Comparison of ENCODE assay signal across 8 cellular contexts in genomic region chr18:28176933-28177827, GRCh38. TPM values are rescaled to one million over a fixed set of nuclear protein-coding genes. Genes with fewer than 3 reads are reported as not detected.
DNase-seq lines count a peak whose midpoint lies in the region; ATAC-seq, FAIRE-seq and TF ChIP-seq lines count a peak whose summit lies in the region.

TSS of gene CDH2 (minus strand) at chr18:28177130. CDS start at chr18:28177022, 108 bp downstream.

- no peaks in the 10 kb centered on the region for H3K79me2 ChIP-seq in KMS-11 (ENCODE audit: insufficient read depth, low read depth)
- peaks cover 38% of the 10 kb centered on the region for H3K79me2 ChIP-seq in HepG2 (ENCODE audit: insufficient read depth, low read length)

- H3K27ac ChIP-seq in KMS-11 (peak within 1 kb of the TSS; percentile 39), SK-N-MC (no peak within 1 kb of the TSS), dorsolateral prefrontal cortex (peak within 1 kb of the TSS; percentile 80 to 98 (median 96)), HepG2 (ENCODE audit: extremely low read length, insufficient read depth, low read length) (peak within 1 kb of the TSS; percentile 68), stomach (peak within 1 kb of the TSS; percentile 52 to 90 (median 71))

- TF ChIP-seq POLR2A in HepG2 (IDR thresholded peaks at IDR 0.05; ENCODE audit: insufficient read depth in 1 of 2, low read depth in 2 of 2, low read length in 2 of 2) = peak in 1 of 2 experiments; percentile 55; a peak in 2 of 4 replicates
- no peak for TF ChIP-seq POLR2A in stomach (IDR thresholded peaks at IDR 0.05)

- no peak for FAIRE-seq in HepG2 (lab: Jason Lieb, UNC)

- TF ChIP-seq EP300 in HepG2 (IDR thresholded peaks at IDR 0.05; ENCODE audit: low read depth in 2 of 2, low read length in 2 of 2) (no peak), HepG2 (CRISPR knock-in tag; IDR thresholded peaks at IDR 0.05; ENCODE audit: borderline replicate concordance) (no peak), stomach (IDR thresholded peaks at IDR 0.05) (no peak)

- H3K27me3 ChIP-seq in KMS-11 (ENCODE audit: insufficient read depth, low read depth) (no peaks in the 10 kb centered on the region; the same call in 1 of the 2 replicates), dorsolateral prefrontal cortex (no peaks in the 10 kb centered on the region), HepG2 (ENCODE audit: control insufficient read depth in 1 of 2, insufficient read depth in 2 of 2, low read length in 2 of 2) (no peaks in the 10 kb centered on the region; a peak in 1 of 5 replicates), stomach (peaks cover 0 to 66% (median 34%) of the 10 kb centered on the region in 3 donors)

- ATAC-seq in HepG2 (peak; percentile 60), GM21528 (IDR thresholded peaks at IDR 0.05; ENCODE audit: low FRiP score, unreplicated experiment) (no peak)

- POLR2A ChIA-PET in HepG2 (lab: Yijun Ruan, JAX) = interaction anchor here (0.6 to 2.6 kb wide), 9 partner anchors 12 to 214 kb away, joined by 3 to 24 read pairs (median 3); no protein-coding TSS in a partner anchor

- no peak for TF ChIP-seq CTCF in KMS-11 (conservative IDR thresholded peaks at IDR 0.05; ENCODE audit: low read depth, low read length)
- TF ChIP-seq CTCF in dorsolateral prefrontal cortex (IDR thresholded peaks at IDR 0.05 in 54 of 56, conservative IDR thresholded peaks at IDR 0.05 in 2 of 56; ENCODE audit: low read depth in 1 of 56, partially characterized antibody in 56 of 56) = peak in 29 of 56 donors; percentile 8 to 42 (median 25)
- peak; percentile 36; the same call in 1 of the 2 replicates for TF ChIP-seq CTCF in HepG2 (CRISPR knock-in tag; IDR thresholded peaks at IDR 0.05)
- no peak for TF ChIP-seq CTCF in stomach (IDR thresholded peaks at IDR 0.05)

- in situ Hi-C loops in HepG2 (cut with HindIII; ENCODE audit: extremely low pct_ligation_motif_present, low pct_unique_long_range_greater_than_20kb) = loop anchor here (25.0 kb wide), 3 partner anchors 390 to 565 kb away; no protein-coding TSS in a partner anchor

- intact Hi-C loops in dorsolateral prefrontal cortex (cut with DNase I) (loop anchor here (2.0 to 5.0 kb wide), 4 partner anchors 88 to 175 kb away; no protein-coding TSS in a partner anchor), HepG2 (cut with micrococcal nuclease; ENCODE audit: unreplicated experiment) (loop anchor here (5.0 kb wide), 2 partner anchors 85 to 105 kb away; no protein-coding TSS in a partner anchor), stomach (cut with DNase I; ENCODE audit: low total_unique reads) (no loop called here)

- 2% methylated on average over 16 of the region's 108 CpGs for WGBS in HepG2 (ENCODE audit: low lambda C conversion rate)
- WGBS in stomach, 5 donors = 0 to 2% (median 1%) methylated on average over 26 to 108 of the region's 108 CpGs

- H3K36me3 ChIP-seq in KMS-11 (ENCODE audit: insufficient read depth) = no peaks in the 10 kb centered on the region
- no peaks in the 10 kb centered on the region for H3K36me3 ChIP-seq in SK-N-MC (ENCODE audit: insufficient read depth, low read length)
- H3K36me3 ChIP-seq in HepG2 (replicated peaks in 1 of 2; ENCODE audit: control insufficient read depth in 1 of 2, insufficient read depth in 2 of 2, low read length in 2 of 2) = no peaks in the 10 kb centered on the region
- H3K36me3 ChIP-seq in stomach = no peaks in the 10 kb centered on the region

- TF ChIP-seq RAD21 in HepG2 (CRISPR knock-in tag; IDR thresholded peaks at IDR 0.05) = peak; percentile 13; the same call in 1 of the 2 replicates

- H3K4me1 ChIP-seq in KMS-11 (ENCODE audit: low read depth, poor library complexity, severe bottlenecking) (peaks cover 29% of the 10 kb centered on the region), HepG2 (ENCODE audit: insufficient read depth, low read length) (peaks cover 32% of the 10 kb centered on the region), stomach (peaks cover 12 to 36% (median 30%) of the 10 kb centered on the region in 4 donors)

- H2AFZ ChIP-seq in KMS-11 (ENCODE audit: low read depth) (peak within 1 kb of the TSS; percentile 88), HepG2 (ENCODE audit: low read length) (no peak within 1 kb of the TSS)

- DNase-seq in SK-N-MC (ENCODE audit: low read depth, low spot score) (no peak), dorsolateral prefrontal cortex (peak; percentile 46 to 78 (median 74)), HepG2 (ENCODE audit: low spot score) (peak; percentile 77), stomach (peak; percentile 51), mesenteric fat pad (ENCODE audit: low spot score) (no peak)

- H3K9me3 ChIP-seq in SK-N-MC (ENCODE audit: low read depth, low read length) = no peaks in the 10 kb centered on the region
- no peaks in the 10 kb centered on the region for H3K9me3 ChIP-seq in HepG2 (ENCODE audit: low read length)
- H3K9me3 ChIP-seq in stomach = no peaks in the 10 kb centered on the region

- peak within 1 kb of the TSS; percentile 58 for H3K4me3 ChIP-seq in GM08714 (ENCODE audit: low read length)
- H3K4me3 ChIP-seq in KMS-11 (IDR thresholded peaks at IDR 0.05; ENCODE audit: insufficient read depth, low read depth, low read length) = no peak within 1 kb of the TSS
- H3K4me3 ChIP-seq in SK-N-MC = peak within 1 kb of the TSS; percentile 66
- H3K4me3 ChIP-seq in dorsolateral prefrontal cortex = peak within 1 kb of the TSS; percentile 65 to 92 (median 80)
- peak within 1 kb of the TSS; percentile 85 to 96 (median 88) for H3K4me3 ChIP-seq in HepG2 (replicated peaks in 1 of 3; ENCODE audit: insufficient read depth in 1 of 3, low read depth in 2 of 3, low read length in 3 of 3)
- peak within 1 kb of the TSS; percentile 60 to 82 (median 71) for H3K4me3 ChIP-seq in stomach

- H3K9ac ChIP-seq in KMS-11 (peak within 1 kb of the TSS; percentile 35; the same call in 1 of the 2 replicates), SK-N-MC (ENCODE audit: insufficient read length) (no peak within 1 kb of the TSS), HepG2 (ENCODE audit: insufficient read depth, low read depth, low read length) (peak within 1 kb of the TSS; percentile 80)

- H4K20me1 ChIP-seq in KMS-11 (ENCODE audit: insufficient read depth) (no peaks in the 10 kb centered on the region), HepG2 (ENCODE audit: insufficient read depth, low read length) (peaks cover 8% of the 10 kb centered on the region)

- BruUV-seq in HepG2 (replicated peaks; lab: Mats Ljungman, UMichigan) = no TSS peak

- peak within 1 kb of the TSS; percentile 78 for H3K4me2 ChIP-seq in KMS-11
- H3K4me2 ChIP-seq in HepG2 (ENCODE audit: low read depth, low read length) = peak within 1 kb of the TSS; percentile 87

- CTCF ChIA-PET in HepG2 (lab: Yijun Ruan, JAX; ENCODE audit: low intra/inter-chr PET ratio, low total read pairs) = no interaction called here

TF ChIP-seq in HepG2, 621 proteins besides CTCF, POLR2A, EP300 and RAD21 (continues in another document):
- TF ChIP-seq TIGD3 (CRISPR knock-in tag; IDR thresholded peaks at IDR 0.05; ENCODE audit: borderline replicate concordance) = no peak
- TF ChIP-seq ATF7-NPFF (CRISPR knock-in tag; IDR thresholded peaks at IDR 0.05; ENCODE audit: low read depth) = peak; percentile 31; the same call in 1 of the 2 replicates
- TF ChIP-seq ZNF547 (CRISPR knock-in tag; IDR thresholded peaks at IDR 0.05) = no peak
- peak; percentile 72 for TF ChIP-seq ZNF883 (CRISPR knock-in tag; IDR thresholded peaks at IDR 0.05; ENCODE audit: not compliant biosample characterization)
- TF ChIP-seq IRF2 (CRISPR knock-in tag; IDR thresholded peaks at IDR 0.05) = 0 out of 2 replicates have a peak, but pooled peaks have one; percentile 36
- 0 out of 2 replicates have a peak, but pooled peaks have one; percentile 24 for TF ChIP-seq AHR (CRISPR knock-in tag; IDR thresholded peaks at IDR 0.05)
- peak; percentile 19; the same call in 1 of the 2 replicates for TF ChIP-seq BCL6 (CRISPR knock-in tag; IDR thresholded peaks at IDR 0.05)
- TF ChIP-seq ZMYM3 (CRISPR knock-in tag; IDR thresholded peaks at IDR 0.05) = 0 out of 2 replicates have a peak, but pooled peaks have one; percentile 30

RNA-seq across cellular contexts. Expression of gene CDH2, which starts in this region (rescaled TPM):
- total RNA-seq in dorsolateral prefrontal cortex (100 to 1,000 TPM in 8 of 120 experiments, 10 to 100 TPM in 112; 44.8 to 109 (median 82.2) TPM), HepG2 (2016; rRNA removed; fragmentation: Illumina TruSeq; extraction: Trizol) (14.6 and 18.6 TPM in 2 replicates), stomach (10 to 100 TPM in 2 of 5 donors, 1 to 10 TPM in 2, under 1 TPM in 1; 0.58 to 21.9 (median 9.2) TPM), mesenteric fat pad (0.71 TPM)
- 2.2 TPM in 2 replicates for total RNA-seq in HepG2 (2016; cell fraction: cytosol; rRNA removed; fragmentation: Illumina TruSeq; extraction: Trizol; ENCODE audit: low read depth)
- total RNA-seq in HepG2 (2016; cell fraction: insoluble cytoplasmic fraction; rRNA removed; fragmentation: Illumina TruSeq; extraction: Trizol) = 13.2 and 17.8 TPM in 2 replicates
- 6.8 and 7.7 TPM in 2 replicates for total RNA-seq in HepG2 (2016; cell fraction: membrane; rRNA removed; fragmentation: Illumina TruSeq; extraction: Trizol)
- total RNA-seq in HepG2 (2016; cell fraction: nucleus; rRNA removed; fragmentation: Illumina TruSeq; extraction: Trizol) = 26.3 and 30.4 TPM in 2 replicates
- polyA plus RNA-seq in HepG2 (2011; rRNA removed) (27.6 and 36.1 TPM in 2 replicates), stomach (1 to 10 TPM; 1.3 to 3.7 (median 1.5) TPM)
- polyA plus RNA-seq in HepG2 (2011; cell fraction: cytosol; rRNA removed) = 26.1 and 29.9 TPM in 2 replicates
- 12.8 and 13.4 TPM in 2 replicates for polyA plus RNA-seq in HepG2 (2011; cell fraction: nucleus; rRNA removed)
- 71.4 and 72.2 TPM in 2 replicates for polyA plus RNA-seq in HepG2 (2012)
- polyA plus RNA-seq in HepG2 (2016; cell fraction: cytosol; fragmentation: Illumina TruSeq; extraction: Trizol; ENCODE audit: low read depth) = 1.3 TPM in 2 replicates
- 12.0 and 12.8 TPM in 2 replicates for polyA plus RNA-seq in HepG2 (2016; cell fraction: insoluble cytoplasmic fraction; fragmentation: Illumina TruSeq; extraction: Trizol; ENCODE audit: low read depth)
- polyA plus RNA-seq in HepG2 (2016; cell fraction: membrane; fragmentation: Illumina TruSeq; extraction: Trizol; ENCODE audit: low read depth) = 3.5 and 4.5 TPM in 2 replicates
- 23.8 and 24.4 TPM in 2 replicates for polyA plus RNA-seq in HepG2 (2016; cell fraction: nucleus; fragmentation: Illumina TruSeq; extraction: Trizol; ENCODE audit: insufficient read depth, low read depth)
- polyA minus RNA-seq in HepG2 (2011; rRNA and poly(A)+ RNA removed; ENCODE audit: low replicate concordance) = 0.23 and 58.1 TPM in 2 replicates
- 47.6 and 51.6 TPM in 2 replicates for polyA minus RNA-seq in HepG2 (2011; cell fraction: cytosol; rRNA and poly(A)+ RNA removed)
- polyA minus RNA-seq in HepG2 (2011; cell fraction: nucleus; rRNA and poly(A)+ RNA removed) = 50.2 and 52.5 TPM in 2 replicates

Comparison
In these comparisons a context has a peak if more than half of its experiments do, and no peak if none do; other contexts are left out.
1. CTCF ChIP-seq: peak in dorsolateral prefrontal cortex (29 of 56) and HepG2 (single experiment); none in KMS-11 (single experiment) and stomach (0 of 7).
2. DNase-seq: peak in dorsolateral prefrontal cortex (10 of 10), HepG2 (single experiment) and stomach (single experiment); none in SK-N-MC (single experiment) and mesenteric fat pad (single experiment).